ENCODE assay signal across 27 cellular contexts in the genomic region with DNA sequence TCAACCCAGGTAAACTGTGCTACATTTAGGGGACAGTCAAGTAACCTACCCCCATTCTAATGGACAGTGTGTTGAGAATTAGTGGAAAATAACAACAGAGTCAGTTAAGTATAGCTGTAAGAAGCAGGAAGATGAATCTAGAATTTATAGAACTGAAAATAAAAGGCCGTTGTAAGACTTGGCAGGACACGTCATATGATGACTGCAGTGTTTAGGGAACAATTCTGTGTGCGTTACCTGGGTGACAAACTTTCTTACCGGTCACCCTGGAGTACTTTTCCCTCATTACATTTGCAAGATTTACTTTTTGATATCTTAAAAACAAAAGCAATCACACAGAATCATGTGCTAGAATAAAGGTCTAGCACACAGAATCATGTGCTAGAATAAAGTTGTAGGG.
"Had no signal": no experiment of that assay in that cellular context is flagged by ENCODE, and none has a peak within 500 bp of the region (broad histone marks: within the 10 kb centered on the region; RNA-seq: fewer than 3 reads in every experiment).

No MANE protein-coding gene starts in this region.

- H3K36me3 ChIP-seq: left lung, lower lobe of right lung, neutrophil, ovary, prostate gland, stomach, thyroid gland, transverse colon, upper lobe of left lung, vagina had no signal

- DNase-seq: hippocampal formation; kidney; left colon; left lung; lower lobe of right lung; mammary epithelial cell; mesenchymal stem cell; naive thymus-derived CD8-positive, alpha-beta T cell; ovary; retina; right cardiac atrium; stimulated activated CD4-positive, alpha-beta T cell treated with anti-CD3 and anti-CD28 coated beads, Interleukin-12 subunit alpha, Interleukin-12 subunit beta, amount 100 ng/mL, for 4 hours; stimulated activated CD4-positive, alpha-beta T cell treated with anti-CD3 and anti-CD28 coated beads, Interleukin-15, amount 100 ng/mL, for 24 hours; stimulated activated CD4-positive, alpha-beta T cell treated with anti-CD3 and anti-CD28 coated beads, Interleukin-2, amount 100 ng/mL, for 24 hours; stimulated activated CD4-positive, alpha-beta T cell treated with anti-CD3 and anti-CD28 coated beads, Interleukin-4, amount 100 ng/mL, for 1 hour; stimulated activated naive B cell treated with anti-CD40 and anti-IgM and Interleukin-4, amounts not matched to agents 10 μg/mL and 1 μg/mL and 100 μg/mL, for 72 hours; stimulated activated naive CD8-positive, alpha-beta T cell treated with anti-CD3 and anti-CD28 coated beads, Interleukin-15, Interleukin-2, amounts not matched to agents 100 U/mL and 50 U/mL, for 24 hours; stomach; testis; thyroid gland; transverse colon had no signal

- H3K4me1 ChIP-seq: left lung, lower lobe of right lung, prostate gland, stomach, testis, thyroid gland, transverse colon, upper lobe of left lung, vagina had no signal

- FAIRE-seq: kidney had no signal

- H3K9me3 ChIP-seq: left lung, lower lobe of right lung, neutrophil, ovary, prostate gland, stomach, testis, thyroid gland, transverse colon, upper lobe of left lung, vagina had no signal

- ATAC-seq: left colon; left lung; lower lobe of right lung; naive thymus-derived CD8-positive, alpha-beta T cell; right cardiac atrium; sciatic nerve; stimulated activated naive B cell treated with anti-CD40 and anti-IgM and Interleukin-4, amounts not matched to agents 10 μg/mL and 1 μg/mL and 100 μg/mL, for 72 hours; stimulated activated naive CD8-positive, alpha-beta T cell treated with anti-CD3 and anti-CD28 coated beads, Interleukin-15, Interleukin-2, amounts not matched to agents 100 U/mL and 50 U/mL, for 24 hours had no signal

- H3K27me3 ChIP-seq: left lung, neutrophil, ovary, stomach, testis, thyroid gland, transverse colon, upper lobe of left lung, vagina had no signal

- H3K4me3 ChIP-seq: left lung, lower lobe of right lung, ovary, prostate gland, skin epidermis, stomach, testis, thyroid gland, transverse colon, upper lobe of left lung, vagina had no signal

- H3K27ac ChIP-seq: left lung, lower lobe of right lung, neutrophil, ovary, prostate gland, skin epidermis, stomach, testis, thyroid gland, transverse colon, upper lobe of left lung, vagina had no signal
